1 cellular context compared by ENCODE assay signal in genomic region chr16:81810894-81811538, GRCh38.
TF ChIP-seq lines count a peak whose summit lies in the region.

No MANE protein-coding gene starts in this region.

TF ChIP-seq in K562, 482 proteins besides CTCF, POLR2A, EP300 and RAD21 (continued from another document):
- TF ChIP-seq ZNF512 (tag; IDR thresholded peaks at IDR 0.05) (no peak), RBM25 (IDR thresholded peaks at IDR 0.05; ENCODE audit: low read depth, low read length, severe bottlenecking) (peak; percentile 53), HSF4 (CRISPR knock-in tag; IDR thresholded peaks at IDR 0.05; ENCODE audit: borderline replicate concordance) (no peak), CBX1 (IDR thresholded peaks at IDR 0.05; ENCODE audit: low read depth) (peak; percentile 45; the same call in 1 of the 2 replicates), KDM1A (IDR thresholded peaks at IDR 0.05) (peak; percentile 30 to 37; a peak in 1 of 4 replicates), TCFL5 (CRISPR knock-in tag; conservative IDR thresholded peaks at IDR 0.05) (no peak), CXXC5 (CRISPR knock-in tag; IDR thresholded peaks at IDR 0.05) (no peak), ZNF644 (tag; IDR thresholded peaks at IDR 0.05; ENCODE audit: low read depth) (no peak), BRF2 (IDR thresholded peaks at IDR 0.05; ENCODE audit: borderline replicate concordance, insufficient read depth, insufficient read length) (no peak)
